Comparison of ENCODE assay signal across 14 cellular contexts in genomic region chr2:39335930-39336329, GRCh38.
DNase-seq lines count a peak whose midpoint lies in the region; ATAC-seq and TF ChIP-seq lines count a peak whose summit lies in the region.
"Had no signal": no experiment of that assay in that cellular context is flagged by ENCODE, and none has a peak within 500 bp of the region (broad histone marks: within the 10 kb centered on the region; RNA-seq: fewer than 3 reads in every experiment).

No MANE protein-coding gene starts in this region.

- H3K27me3 Mint-ChIP-seq in Calu3 (ENCODE audit: unreplicated experiment) (no peaks in the 10 kb centered on the region), neural progenitor cell (ENCODE audit: insufficient read depth, low read depth) (no peaks in the 10 kb centered on the region)
- H3K27me3 Mint-ChIP-seq: B cell; CD4-positive, alpha-beta T cell; IgD-negative memory B cell had no signal

- in situ Hi-C loops in gastrocnemius medialis (cut with MboI; ENCODE audit: low sequenced_read_pairs in 4 of 4) = no loop called here

- no peaks in the 10 kb centered on the region for H4K20me1 ChIP-seq in neural progenitor cell (ENCODE audit: low read depth)

- peak overlapping the region; percentile 16 for H3K27ac ChIP-seq in left ventricle myocardium inferior (replicated peaks)
- H3K27ac ChIP-seq in gastrocnemius medialis = peak overlapping the region in 3 of 4 donors; percentile 19 to 35 (median 20)
- H3K27ac ChIP-seq in neural progenitor cell = no peak overlapping the region

- no peak overlapping the region for H3K4me2 ChIP-seq in neural progenitor cell

- H3K4me3 Mint-ChIP-seq in Calu3 (ENCODE audit: low read depth, unreplicated experiment) = no peak overlapping the region
- H3K4me3 Mint-ChIP-seq in neural progenitor cell = no peak overlapping the region
- H3K4me3 Mint-ChIP-seq: B cell; CD4-positive, alpha-beta T cell; IgD-negative memory B cell had no signal

- no peak for TF ChIP-seq POLR2A in gastrocnemius medialis (IDR thresholded peaks at IDR 0.05)

- TF ChIP-seq CTCF in left ventricle myocardium inferior (IDR thresholded peaks at IDR 0.05; ENCODE audit: borderline replicate concordance) (no peak), Calu3 (IDR thresholded peaks at IDR 0.05; ENCODE audit: unreplicated experiment) (no peak), gastrocnemius medialis (IDR thresholded peaks at IDR 0.05 in 4 of 5, conservative IDR thresholded peaks at IDR 0.05 in 1 of 5) (no peak), neural progenitor cell (IDR thresholded peaks at IDR 0.05) (no peak)

- no peaks in the 10 kb centered on the region for H3F3A ChIP-seq in neural progenitor cell (ENCODE audit: low read depth)

- DNase-seq in left ventricle myocardium inferior = no peak
- no peak for DNase-seq in left cardiac atrium
- DNase-seq in Calu3 = no peak
- DNase-seq in LHCN-M2 (ENCODE audit: low read depth) = peak; percentile 67
- no peak for DNase-seq in gastrocnemius medialis
- DNase-seq in NCI-H526 (lab: John Stamatoyannopoulos, UW) = no peak
- DNase-seq in neural progenitor cell (ENCODE audit: low spot score) = no peak
- DNase-seq: C1 segment of cervical spinal cord; CD4-positive, alpha-beta T cell; DMS153; GF-D8 had no signal

- H3K9me3 Mint-ChIP-seq in Calu3 (ENCODE audit: low read depth, unreplicated experiment) = no peaks in the 10 kb centered on the region
- H3K9me3 Mint-ChIP-seq in neural progenitor cell = no peaks in the 10 kb centered on the region
- H3K9me3 Mint-ChIP-seq: CD4-positive, alpha-beta T cell; IgD-negative memory B cell had no signal

- H3K79me2 ChIP-seq in neural progenitor cell (ENCODE audit: low read depth) = peaks cover 16% of the 10 kb centered on the region

- BruUV-seq in Calu3 (replicated peaks; lab: Mats Ljungman, UMichigan) = no TSS peak

- H3K4me1 ChIP-seq in left ventricle myocardium inferior (peaks cover 51% of the 10 kb centered on the region), gastrocnemius medialis (peaks cover 26 to 28% of the 10 kb centered on the region in 2 donors), neural progenitor cell (peaks cover 12% of the 10 kb centered on the region)

- H3K27me3 ChIP-seq in left ventricle myocardium inferior (ENCODE audit: low read depth) (no peaks in the 10 kb centered on the region), gastrocnemius medialis (no peaks in the 10 kb centered on the region), neural progenitor cell (no peaks in the 10 kb centered on the region)

- no peak overlapping the region for H3K4me3 ChIP-seq in left ventricle myocardium inferior
- no peak overlapping the region for H3K4me3 ChIP-seq in gastrocnemius medialis
- H3K4me3 ChIP-seq in neural progenitor cell = no peak overlapping the region

- no peak overlapping the region for H2AFZ ChIP-seq in neural progenitor cell (replicated peaks)

- H3K9me3 ChIP-seq in left ventricle myocardium inferior (replicated peaks) (no peaks in the 10 kb centered on the region), gastrocnemius medialis (no peaks in the 10 kb centered on the region), neural progenitor cell (ENCODE audit: low read depth) (no peaks in the 10 kb centered on the region)

- H3K27ac Mint-ChIP-seq in Calu3 (ENCODE audit: unreplicated experiment) (peak overlapping the region; percentile 2), neural progenitor cell (no peak overlapping the region)
- H3K27ac Mint-ChIP-seq: B cell; CD4-positive, alpha-beta T cell; IgD-negative memory B cell had no signal

- H3K36me3 ChIP-seq in left ventricle myocardium inferior (peaks cover 18% of the 10 kb centered on the region), gastrocnemius medialis (no peaks in the 10 kb centered on the region), neural progenitor cell (no peaks in the 10 kb centered on the region)

- CTCF ChIA-PET in Calu3 (lab: Charles Lee) = interaction anchor here (1.3 kb wide), 1 partner anchor 10 kb away, joined by 4 read pairs; no protein-coding TSS in a partner anchor

- H3K36me3 Mint-ChIP-seq in Calu3 (ENCODE audit: insufficient read depth, unreplicated experiment) (no peaks in the 10 kb centered on the region), neural progenitor cell (peaks cover 18% of the 10 kb centered on the region)

- ATAC-seq in left cardiac atrium = no peak
- peak in 1 of 2 donors; percentile 50 for ATAC-seq in gastrocnemius medialis
- ATAC-seq: HCT116 had no signal

- no peak overlapping the region for H3K9ac ChIP-seq in neural progenitor cell

- H3K4me1 Mint-ChIP-seq in Calu3 (ENCODE audit: low read depth, unreplicated experiment) = no peaks in the 10 kb centered on the region
- peaks cover 5% of the 10 kb centered on the region for H3K4me1 Mint-ChIP-seq in neural progenitor cell
- H3K4me1 Mint-ChIP-seq: B cell, IgD-negative memory B cell had no signal

- intact Hi-C loops in left ventricle myocardium inferior (cut with micrococcal nuclease) = no loop called here
- intact Hi-C loops in left cardiac atrium (cut with DNase I) = no loop called here
- intact Hi-C loops in Calu3 (cut with micrococcal nuclease; ENCODE audit: unreplicated experiment) = no loop called here
- intact Hi-C loops in gastrocnemius medialis (cut with DNase I; ENCODE audit: low total_unique reads) = no loop called here
